Comparison of ENCODE assay signal across 9 cellular contexts in the genomic region with DNA sequence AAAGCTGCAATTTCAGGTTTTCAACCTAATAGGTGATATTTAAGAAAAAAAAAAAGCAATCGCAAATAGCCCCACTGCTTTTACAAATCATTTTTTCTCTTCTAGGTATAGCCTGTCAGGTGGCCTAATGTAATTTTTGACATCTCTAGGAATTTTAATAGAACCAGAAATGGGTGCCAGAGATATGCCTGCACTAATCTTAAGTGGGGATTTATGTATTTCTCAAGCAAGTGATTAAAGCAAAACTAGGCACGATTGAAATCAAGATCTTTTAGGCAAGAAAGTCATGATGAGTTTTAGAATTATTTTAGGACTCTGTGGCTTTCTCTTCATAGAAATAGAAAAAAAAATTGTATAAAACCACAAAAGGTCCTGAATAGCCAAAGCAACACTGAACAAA. TPM values are rescaled to one million over a fixed set of nuclear protein-coding genes. Genes with fewer than 3 reads are reported as not detected.
A peak's percentile ranks its signal among the peaks of the same experiment; 100 is the strongest.
DNase-seq lines count a peak whose midpoint lies in the region; ATAC-seq, FAIRE-seq and TF ChIP-seq lines count a peak whose summit lies in the region.
"Had no signal": no experiment of that assay in that cellular context is flagged by ENCODE, and none has a peak within 500 bp of the region (broad histone marks: within the 10 kb centered on the region; RNA-seq: fewer than 3 reads in every experiment).

No MANE protein-coding gene starts in this region.

- CTCF ChIA-PET in CD8-positive, alpha-beta T cell (lab: Charles Lee), result no interaction called here

- peak overlapping the region; percentile 67 for H3K27ac ChIP-seq in CD8-positive, alpha-beta T cell (ENCODE audit: low read depth, low read length)

- no peak for DNase-seq in CD8-positive, alpha-beta T cell
- peak; percentile 5 for DNase-seq in M059J (ENCODE audit: low read depth)
- DNase-seq in bronchial epithelial cell (ENCODE audit: low read depth), result peak; percentile 7
- no peak for DNase-seq in naive B cell
- no peak for DNase-seq in stimulated activated CD4-positive, alpha-beta T cell treated with anti-CD3 and anti-CD28 coated beads, Interleukin-1b, Interleukin-23, amount 100 ng/mL, for 48 hours
- no peak for DNase-seq in omental fat pad (ENCODE audit: low spot score)
- no peak for DNase-seq in activated CD4-positive, alpha-beta T cell treated with anti-CD3 and anti-CD28 coated beads, Interleukin-2, amount 50 U/mL, for 48 hours
- no peak for DNase-seq in iPS-NIHi7 (ENCODE audit: extremely low spot score)

- no peaks in the 10 kb centered on the region for H3K27me3 ChIP-seq in CD8-positive, alpha-beta T cell (ENCODE audit: insufficient read depth, low read length)
- no peaks in the 10 kb centered on the region for H3K27me3 ChIP-seq in bronchial epithelial cell (ENCODE audit: control insufficient read depth, insufficient read depth, low read length)

- POLR2A ChIA-PET in CD8-positive, alpha-beta T cell (lab: Charles Lee), result interaction anchor here (0.8 to 1.8 kb wide), 5 partner anchors 9 to 568 kb away, joined by 3 to 7 read pairs (median 5); partner anchors contain the start of gene TARS1

- peaks cover 19% of the 10 kb centered on the region for H3K36me3 Mint-ChIP-seq in CD8-positive, alpha-beta T cell
- peaks cover 5 to 15% of the 10 kb centered on the region in 2 donors for H3K36me3 Mint-ChIP-seq in naive B cell

- H3K36me3 ChIP-seq in CD8-positive, alpha-beta T cell (ENCODE audit: insufficient read depth, low read length), result peaks cover 3% of the 10 kb centered on the region
- no peaks in the 10 kb centered on the region for H3K36me3 ChIP-seq in bronchial epithelial cell (ENCODE audit: control insufficient read depth, insufficient read depth, low read length)

- peak overlapping the region; percentile 94 for H3K27ac Mint-ChIP-seq in CD8-positive, alpha-beta T cell
- peak overlapping the region; percentile 5 to 94 (median 80) for H3K27ac Mint-ChIP-seq in naive B cell

- no peak for ATAC-seq in CD8-positive, alpha-beta T cell
- ATAC-seq in naive B cell (ENCODE audit: low read depth in 2 of 2) (no peak), omental fat pad (ENCODE audit: low FRiP score) (no peak)

- H3K4me1 ChIP-seq in CD8-positive, alpha-beta T cell (ENCODE audit: insufficient read depth, low read length), result peaks cover 16% of the 10 kb centered on the region

- no peaks in the 10 kb centered on the region for H3K27me3 Mint-ChIP-seq in CD8-positive, alpha-beta T cell (ENCODE audit: low read depth)
- H3K27me3 Mint-ChIP-seq in naive B cell, result peaks cover 0 to 8% (median 0%) of the 10 kb centered on the region in 3 donors

- no peaks in the 10 kb centered on the region for H3K9me3 ChIP-seq in CD8-positive, alpha-beta T cell (ENCODE audit: low read length)

- intact Hi-C loops in CD8-positive, alpha-beta T cell (cut with DNase I, micrococcal nuclease), result loop anchor here (1.0 to 10.0 kb wide), 2 partner anchors 11 to 906 kb away; partner anchors contain the start of genes BRIX1 (in 1 of the 2) and RAD1 (in 1 of the 2)

- H3K4me3 Mint-ChIP-seq in CD8-positive, alpha-beta T cell, result peak overlapping the region; percentile 97
- H3K4me3 Mint-ChIP-seq in naive B cell, result peak overlapping the region; percentile 81 to 99 (median 98)

- no peak for FAIRE-seq in bronchial epithelial cell (lab: Jason Lieb, UNC)

- no peak for TF ChIP-seq CTCF in CD8-positive, alpha-beta T cell (IDR thresholded peaks at IDR 0.05)
- TF ChIP-seq CTCF in bronchial epithelial cell (IDR thresholded peaks at IDR 0.05; ENCODE audit: insufficient read depth, low read length, severe bottlenecking) (no peak), omental fat pad (IDR thresholded peaks at IDR 0.05) (no peak)

- peak overlapping the region; percentile 72 for H3K4me3 ChIP-seq in CD8-positive, alpha-beta T cell (ENCODE audit: low read depth, low read length)
- peak overlapping the region; percentile 81 for H3K4me3 ChIP-seq in bronchial epithelial cell (ENCODE audit: low read depth, low read length)

- no peaks in the 10 kb centered on the region for H3K9me3 Mint-ChIP-seq in CD8-positive, alpha-beta T cell
- peaks cover 0 to 7% (median 0%) of the 10 kb centered on the region in 7 donors for H3K9me3 Mint-ChIP-seq in naive B cell

- peaks cover 21% of the 10 kb centered on the region for H3K4me1 Mint-ChIP-seq in CD8-positive, alpha-beta T cell (ENCODE audit: low read depth)
- H3K4me1 Mint-ChIP-seq in naive B cell, result peaks cover 19 to 31% (median 29%) of the 10 kb centered on the region in 3 donors

RNA-seq across cellular contexts. Expression of gene AMACR, which starts 0.9 kb away (rescaled TPM):
- total RNA-seq in CD8-positive, alpha-beta T cell, result 1 to 10 TPM; 1.2 to 1.5 TPM
- total RNA-seq in M059J (2014; rRNA removed; shearing (Covaris generic)), result 13.9 and 23.6 TPM in 2 replicates
- total RNA-seq in bronchial epithelial cell (6.3 and 6.5 TPM in 2 replicates), omental fat pad (10 to 100 TPM in 1 of 4 donors, 1 to 10 TPM in 3; 3.5 to 12.8 (median 6.1) TPM)
- polyA plus RNA-seq in naive B cell (ENCODE audit: low read depth in 6 of 6), result 10 to 100 TPM in 2 of 6 donors, 1 to 10 TPM in 4; 4.3 to 12.5 (median 8.3) TPM

RNA-seq across cellular contexts. Expression of gene SLC45A2, which starts 24.2 kb away (rescaled TPM):
- not detected for total RNA-seq in CD8-positive, alpha-beta T cell
- not detected in 2 replicates for total RNA-seq in M059J (2014; rRNA removed; shearing (Covaris generic))
- total RNA-seq in bronchial epithelial cell (not detected in 2 replicates), omental fat pad (under 1 TPM in 1 of 4 donors, not detected in 3; 0.19 TPM)
- not detected for polyA plus RNA-seq in naive B cell (ENCODE audit: low read depth in 6 of 6)
- total RNA-seq: NCI-H460 had no signal

RNA-seq across cellular contexts. Expression of gene C1QTNF3, which starts 34.3 kb away (rescaled TPM):
- total RNA-seq in CD8-positive, alpha-beta T cell, result 1 to 10 TPM; 3.3 to 3.6 TPM
- 1.1 and 1.3 TPM in 2 replicates for total RNA-seq in M059J (2014; rRNA removed; shearing (Covaris generic))
- total RNA-seq in bronchial epithelial cell, result 0.26 TPM in 2 replicates
- polyA plus RNA-seq in naive B cell (ENCODE audit: low read depth in 6 of 6), result under 1 TPM in 4 of 6 donors, not detected in 2; 0.51 to 0.92 (median 0.67) TPM
- total RNA-seq in omental fat pad, result 1 to 10 TPM; 2.0 to 8.2 (median 3.1) TPM

Comparison
In these comparisons a context has a peak if more than half of its experiments do, and no peak if none do; other contexts are left out.
1. DNase-seq: peak in M059J (single experiment) and bronchial epithelial cell (single experiment); none in CD8-positive, alpha-beta T cell (0 of 7), naive B cell (single experiment), stimulated activated CD4-positive, alpha-beta T cell treated with anti-CD3 and anti-CD28 coated beads, Interleukin-1b, Interleukin-23, amount 100 ng/mL, for 48 hours (single experiment), omental fat pad (single experiment), activated CD4-positive, alpha-beta T cell treated with anti-CD3 and anti-CD28 coated beads, Interleukin-2, amount 50 U/mL, for 48 hours (0 of 2) and iPS-NIHi7 (single experiment).